ENCODE assay signal across 10 cellular contexts in genomic region chr1:36401602-36402517, GRCh38. TPM values are rescaled to one million over a fixed set of nuclear protein-coding genes. Genes with fewer than 3 reads are reported as not detected.
A peak's percentile ranks its signal among the peaks of the same experiment; 100 is the strongest.
DNase-seq lines count a peak whose midpoint lies in the region; ATAC-seq and TF ChIP-seq lines count a peak whose summit lies in the region.
"Had no signal": no experiment of that assay in that cellular context is flagged by ENCODE, and none has a peak within 500 bp of the region (broad histone marks: within the 10 kb centered on the region; RNA-seq: fewer than 3 reads in every experiment).

No MANE protein-coding gene starts in this region.

- no peak overlapping the region for H3K4me3 ChIP-seq in CD8-positive, alpha-beta memory T cell (ENCODE audit: low read length)
- H3K4me3 ChIP-seq in ectodermal cell (ENCODE audit: insufficient read depth, low read depth, low read length): peak overlapping the region; percentile 32

- no peaks in the 10 kb centered on the region for H3K27me3 Mint-ChIP-seq in CD8-positive, alpha-beta memory T cell
- H3K27me3 Mint-ChIP-seq in IgD-negative memory B cell (no peaks in the 10 kb centered on the region), nephron progenitor cell (ENCODE audit: low read depth, poor library complexity) (peaks cover 4% of the 10 kb centered on the region)

- CTCF ChIA-PET in CD8-positive, alpha-beta memory T cell (lab: Charles Lee): interaction anchor here (1.6 kb wide), 1 partner anchor 10 kb away, joined by 4 read pairs; no protein-coding TSS in a partner anchor

- no peaks in the 10 kb centered on the region for H3K36me3 ChIP-seq in CD8-positive, alpha-beta memory T cell (ENCODE audit: insufficient read depth, low read length)
- no peaks in the 10 kb centered on the region for H3K36me3 ChIP-seq in ectodermal cell (ENCODE audit: control insufficient read depth, insufficient read depth, low read length)

- POLR2A ChIA-PET in CD8-positive, alpha-beta memory T cell (lab: Charles Lee): interaction anchor here (2.1 kb wide), 1 partner anchor 15 kb away, joined by 12 read pairs; no protein-coding TSS in a partner anchor

- peaks cover 12 to 36% (median 18%) of the 10 kb centered on the region in 3 donors for H3K4me1 Mint-ChIP-seq in CD8-positive, alpha-beta memory T cell
- H3K4me1 Mint-ChIP-seq in IgD-negative memory B cell: peaks cover 19 to 24% (median 23%) of the 10 kb centered on the region in 3 donors
- H3K4me1 Mint-ChIP-seq in nephron progenitor cell: peaks cover 47% of the 10 kb centered on the region

- H3K27ac ChIP-seq in CD8-positive, alpha-beta memory T cell (ENCODE audit: low read depth, low read length): no peak overlapping the region
- no peak overlapping the region for H3K27ac ChIP-seq in ectodermal cell (ENCODE audit: insufficient read depth, low read depth, low read length, poor library complexity, severe bottlenecking)

- H3K36me3 Mint-ChIP-seq in CD8-positive, alpha-beta memory T cell: peaks cover 0 to 9% (median 0%) of the 10 kb centered on the region in 3 donors
- H3K36me3 Mint-ChIP-seq in IgD-negative memory B cell (peaks cover 4% of the 10 kb centered on the region), nephron progenitor cell (ENCODE audit: low read depth) (peaks cover 6% of the 10 kb centered on the region)

- no peaks in the 10 kb centered on the region for H3K9me3 ChIP-seq in CD8-positive, alpha-beta memory T cell (ENCODE audit: low read length)
- H3K9me3 ChIP-seq in ectodermal cell (ENCODE audit: control insufficient read depth, low read length): no peaks in the 10 kb centered on the region

- H3K27me3 ChIP-seq in CD8-positive, alpha-beta memory T cell (ENCODE audit: insufficient read depth, low read length, poor library complexity, severe bottlenecking): no peaks in the 10 kb centered on the region
- H3K27me3 ChIP-seq in ectodermal cell (ENCODE audit: control insufficient read depth, insufficient read depth, low read length, poor library complexity, severe bottlenecking): no peaks in the 10 kb centered on the region

- no peak for ATAC-seq in GM19395 (IDR thresholded peaks at IDR 0.05; ENCODE audit: unreplicated experiment)

- WGBS in ectodermal cell, 2 experiments: 93 to 95% methylated on average over 12 of the region's 12 CpGs

- TF ChIP-seq CTCF in nephron progenitor cell (IDR thresholded peaks at IDR 0.05): no peak

- no peaks in the 10 kb centered on the region for H3K9me3 Mint-ChIP-seq in CD8-positive, alpha-beta memory T cell
- H3K9me3 Mint-ChIP-seq in IgD-negative memory B cell (no peaks in the 10 kb centered on the region), nephron progenitor cell (no peaks in the 10 kb centered on the region)

- H3K4me3 Mint-ChIP-seq in CD8-positive, alpha-beta memory T cell: peak overlapping the region in 2 of 7 donors; percentile 24 to 73
- peak overlapping the region; percentile 75 to 95 (median 90) for H3K4me3 Mint-ChIP-seq in IgD-negative memory B cell
- H3K4me3 Mint-ChIP-seq in nephron progenitor cell: peak overlapping the region; percentile 91

- DNase-seq in CD8-positive, alpha-beta memory T cell: no peak
- DNase-seq in nephron progenitor cell (no peak), DMS53 treated with DMSO at 0.1 percent for 48 hours (lab: John Stamatoyannopoulos, UW; ENCODE audit: unreplicated experiment) (no peak), NCI-H524 treated with DMSO at 0.1 percent for 48 hours (lab: John Stamatoyannopoulos, UW) (no peak)
- no peak for DNase-seq in stimulated activated naive CD4-positive, alpha-beta T cell treated with Interleukin-2 at 50 U/mL for 16 hours (lab: John Stamatoyannopoulos, UW)
- DNase-seq: mammary epithelial cell, RPMI8226 had no signal

- H3K27ac Mint-ChIP-seq in CD8-positive, alpha-beta memory T cell: peak overlapping the region in 6 of 8 donors; percentile 0 to 89 (median 68)
- H3K27ac Mint-ChIP-seq in IgD-negative memory B cell: peak overlapping the region; percentile 87 to 94 (median 89)
- H3K27ac Mint-ChIP-seq in nephron progenitor cell: peak overlapping the region; percentile 99

- peaks cover 14% of the 10 kb centered on the region for H3K4me1 ChIP-seq in CD8-positive, alpha-beta memory T cell (ENCODE audit: insufficient read depth, low read length)
- H3K4me1 ChIP-seq in ectodermal cell (ENCODE audit: control insufficient read depth, insufficient read depth, low read length): no peaks in the 10 kb centered on the region

RNA-seq across cellular contexts. Expression of gene LSM10, which starts 4.2 kb away (rescaled TPM):
- total RNA-seq in CD8-positive, alpha-beta memory T cell: 10 to 100 TPM; 75.3 to 81.4 TPM
- 146 TPM for polyA plus RNA-seq in CD8-positive, alpha-beta memory T cell
- polyA plus RNA-seq in IgD-negative memory B cell: 345 TPM
- polyA plus RNA-seq in ectodermal cell (2013, experiment 1 of 4): 39.6 TPM
- 36.9 TPM for polyA plus RNA-seq in ectodermal cell (2013, experiment 2 of 4)
- 33.6 TPM for polyA plus RNA-seq in ectodermal cell (2013, experiment 3 of 4)
- 33.9 TPM for polyA plus RNA-seq in ectodermal cell (2013, experiment 4 of 4)

RNA-seq across cellular contexts. Expression of gene STK40, which starts 16.1 kb away (rescaled TPM):
- total RNA-seq in CD8-positive, alpha-beta memory T cell: 10 to 100 TPM; 52.9 to 56.8 TPM
- 53.7 TPM for polyA plus RNA-seq in CD8-positive, alpha-beta memory T cell
- polyA plus RNA-seq in IgD-negative memory B cell: 88.5 TPM
- 30.9 TPM for polyA plus RNA-seq in ectodermal cell (2013, experiment 1 of 4)
- polyA plus RNA-seq in ectodermal cell (2013, experiment 2 of 4): 29.5 TPM
- polyA plus RNA-seq in ectodermal cell (2013, experiment 3 of 4): 23.0 TPM
- 25.0 TPM for polyA plus RNA-seq in ectodermal cell (2013, experiment 4 of 4)

RNA-seq across cellular contexts. Expression of gene OSCP1, which starts 48.4 kb away (rescaled TPM):
- total RNA-seq in CD8-positive, alpha-beta memory T cell: 1 to 10 TPM; 2.0 to 2.7 TPM
- polyA plus RNA-seq in CD8-positive, alpha-beta memory T cell: not detected
- 0.74 TPM for polyA plus RNA-seq in IgD-negative memory B cell
- 10.8 TPM for polyA plus RNA-seq in ectodermal cell (2013, experiment 1 of 4)
- polyA plus RNA-seq in ectodermal cell (2013, experiment 2 of 4): 12.5 TPM
- polyA plus RNA-seq in ectodermal cell (2013, experiment 3 of 4): 8.2 TPM
- 8.8 TPM for polyA plus RNA-seq in ectodermal cell (2013, experiment 4 of 4)
